Comparison of ENCODE assay signal across 17 cellular contexts in the genomic region with DNA sequence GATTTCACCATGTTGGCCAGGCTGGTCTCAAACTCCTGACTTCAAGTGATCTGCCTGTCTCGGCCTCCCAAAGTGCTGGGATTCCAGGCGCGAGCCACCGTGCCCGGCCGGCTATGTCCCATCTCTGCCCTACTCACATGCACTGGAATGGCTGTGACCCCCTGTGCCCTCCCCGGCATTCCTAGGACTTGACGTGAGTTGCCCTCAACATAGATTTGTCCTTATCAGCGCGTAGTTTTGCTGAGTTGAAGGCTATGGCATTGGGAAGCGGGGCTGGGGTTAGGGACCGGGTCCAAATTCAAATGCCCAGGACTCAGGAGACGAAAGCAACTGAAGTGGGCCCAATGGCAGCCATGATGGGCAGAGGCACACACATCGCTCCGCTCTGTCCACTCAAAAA. TPM values are rescaled to one million over a fixed set of nuclear protein-coding genes. Genes with fewer than 3 reads are reported as not detected.
DNase-seq lines count a peak whose midpoint lies in the region; ATAC-seq and TF ChIP-seq lines count a peak whose summit lies in the region.
"Had no signal": no experiment of that assay in that cellular context is flagged by ENCODE, and none has a peak within 500 bp of the region (broad histone marks: within the 10 kb centered on the region; RNA-seq: fewer than 3 reads in every experiment).

No MANE protein-coding gene starts in this region.

- no peaks in the 10 kb centered on the region for H3K9me3 ChIP-seq in BLaER1

- H3K27me3 Mint-ChIP-seq in activated naive CD4-positive, alpha-beta T cell treated with anti-CD3 and anti-CD28 coated beads for 36 hours (ENCODE audit: low read depth) = no peaks in the 10 kb centered on the region
- H3K27me3 Mint-ChIP-seq in activated naive CD4-positive, alpha-beta T cell treated with anti-CD3 and anti-CD28 coated beads, Interleukin-2, amount 10 ng/mL, durations not matched to agents 7 days and 5 days = no peaks in the 10 kb centered on the region
- no peaks in the 10 kb centered on the region for H3K27me3 Mint-ChIP-seq in neural crest cell (ENCODE audit: low read depth)
- H3K27me3 Mint-ChIP-seq in activated CD8-positive, alpha-beta T cell treated with anti-CD3 and anti-CD28 coated beads, Interleukin-2, amount 10 ng/mL, durations not matched to agents 7 days and 5 days (ENCODE audit: low read depth) = no peaks in the 10 kb centered on the region

- TF ChIP-seq CTCF in RWPE1 (conservative IDR thresholded peaks at IDR 0.05; ENCODE audit: low read depth) = no peak
- TF ChIP-seq CTCF in neural crest cell (conservative IDR thresholded peaks at IDR 0.05) = no peak

- H3K4me1 Mint-ChIP-seq in activated naive CD4-positive, alpha-beta T cell treated with anti-CD3 and anti-CD28 coated beads for 36 hours (ENCODE audit: low read depth) = peaks cover 27% of the 10 kb centered on the region
- H3K4me1 Mint-ChIP-seq in activated naive CD4-positive, alpha-beta T cell treated with anti-CD3 and anti-CD28 coated beads, Interleukin-2, amount 10 ng/mL, durations not matched to agents 7 days and 5 days = peaks cover 34% of the 10 kb centered on the region
- H3K4me1 Mint-ChIP-seq in neural crest cell = peaks cover 1% of the 10 kb centered on the region
- H3K4me1 Mint-ChIP-seq in activated CD8-positive, alpha-beta T cell treated with anti-CD3 and anti-CD28 coated beads, Interleukin-2, amount 10 ng/mL, durations not matched to agents 7 days and 5 days (ENCODE audit: low read depth) = peaks cover 37% of the 10 kb centered on the region

- H3K27ac ChIP-seq in BLaER1 = 0 out of 2 replicates have a peak overlapping the region, but pooled peaks have one; percentile 82
- H3K27ac ChIP-seq in RWPE1 = peak overlapping the region; percentile 31

- H4K20me1 ChIP-seq in BLaER1 = peaks cover 7% of the 10 kb centered on the region; the same call in 1 of the 2 replicates

- H3K27me3 ChIP-seq in BLaER1 = no peaks in the 10 kb centered on the region

- no peak overlapping the region for H3K4me3 ChIP-seq in BLaER1

- CTCF ChIA-PET in activated naive CD4-positive, alpha-beta T cell treated with anti-CD3 and anti-CD28 coated beads for 36 hours (lab: Charles Lee) = interaction anchor here (1.2 kb wide), 1 partner anchor 11 kb away, joined by 5 read pairs; no protein-coding TSS in a partner anchor
- CTCF ChIA-PET in activated naive CD4-positive, alpha-beta T cell treated with anti-CD3 and anti-CD28 coated beads, Interleukin-2, amount 10 ng/mL, durations not matched to agents 7 days and 5 days (lab: Charles Lee) = interaction anchor here (1.3 kb wide), 1 partner anchor 12 kb away, joined by 5 read pairs; no protein-coding TSS in a partner anchor
- CTCF ChIA-PET in RWPE1 (lab: Yijun Ruan, JAX) = no interaction called here
- CTCF ChIA-PET in activated CD8-positive, alpha-beta T cell treated with anti-CD3 and anti-CD28 coated beads, Interleukin-2, amount 10 ng/mL, durations not matched to agents 7 days and 5 days (lab: Charles Lee) = no interaction called here

- POLR2A ChIA-PET in RWPE1 (lab: Yijun Ruan, JAX; ENCODE audit: low non-redundant PET) = no interaction called here
- POLR2A ChIA-PET in activated CD8-positive, alpha-beta T cell treated with anti-CD3 and anti-CD28 coated beads, Interleukin-2, amount 10 ng/mL, durations not matched to agents 7 days and 5 days (lab: Charles Lee) = interaction anchor here (0.6 kb wide), 1 partner anchor 18 kb away, joined by 4 read pairs; no protein-coding TSS in a partner anchor

- peak overlapping the region; percentile 53 for H3K27ac Mint-ChIP-seq in activated naive CD4-positive, alpha-beta T cell treated with anti-CD3 and anti-CD28 coated beads for 36 hours
- no peak overlapping the region for H3K27ac Mint-ChIP-seq in activated naive CD4-positive, alpha-beta T cell treated with anti-CD3 and anti-CD28 coated beads, Interleukin-2, amount 10 ng/mL, durations not matched to agents 7 days and 5 days
- H3K27ac Mint-ChIP-seq in neural crest cell (ENCODE audit: unreplicated experiment) = peak overlapping the region; percentile 27
- no peak overlapping the region for H3K27ac Mint-ChIP-seq in activated CD8-positive, alpha-beta T cell treated with anti-CD3 and anti-CD28 coated beads, Interleukin-2, amount 10 ng/mL, durations not matched to agents 7 days and 5 days
- H3K27ac Mint-ChIP-seq: HFFc6 had no signal

- H3K4me1 ChIP-seq in BLaER1 = peaks cover 75% of the 10 kb centered on the region

- peak overlapping the region; percentile 45 for H3K9ac ChIP-seq in BLaER1

- intact Hi-C loops in activated naive CD4-positive, alpha-beta T cell treated with anti-CD3 and anti-CD28 coated beads for 36 hours (cut with micrococcal nuclease) = no loop called here

- no peaks in the 10 kb centered on the region for H3K9me3 Mint-ChIP-seq in activated naive CD4-positive, alpha-beta T cell treated with anti-CD3 and anti-CD28 coated beads for 36 hours
- H3K9me3 Mint-ChIP-seq in activated naive CD4-positive, alpha-beta T cell treated with anti-CD3 and anti-CD28 coated beads, Interleukin-2, amount 10 ng/mL, durations not matched to agents 7 days and 5 days = no peaks in the 10 kb centered on the region
- no peaks in the 10 kb centered on the region for H3K9me3 Mint-ChIP-seq in neural crest cell
- H3K9me3 Mint-ChIP-seq in activated CD8-positive, alpha-beta T cell treated with anti-CD3 and anti-CD28 coated beads, Interleukin-2, amount 10 ng/mL, durations not matched to agents 7 days and 5 days (ENCODE audit: insufficient read depth) = no peaks in the 10 kb centered on the region
- H3K9me3 Mint-ChIP-seq: HFFc6 had no signal

- H3K36me3 ChIP-seq in BLaER1 = peaks cover 69% of the 10 kb centered on the region

- H3K36me3 Mint-ChIP-seq in activated naive CD4-positive, alpha-beta T cell treated with anti-CD3 and anti-CD28 coated beads for 36 hours (ENCODE audit: low read depth) = peaks cover 17% of the 10 kb centered on the region
- peaks cover 43% of the 10 kb centered on the region for H3K36me3 Mint-ChIP-seq in activated naive CD4-positive, alpha-beta T cell treated with anti-CD3 and anti-CD28 coated beads, Interleukin-2, amount 10 ng/mL, durations not matched to agents 7 days and 5 days
- no peaks in the 10 kb centered on the region for H3K36me3 Mint-ChIP-seq in neural crest cell (ENCODE audit: low read depth)
- peaks cover 60% of the 10 kb centered on the region for H3K36me3 Mint-ChIP-seq in activated CD8-positive, alpha-beta T cell treated with anti-CD3 and anti-CD28 coated beads, Interleukin-2, amount 10 ng/mL, durations not matched to agents 7 days and 5 days (ENCODE audit: low read depth)

- no peak for DNase-seq in activated naive CD4-positive, alpha-beta T cell treated with anti-CD3 and anti-CD28 coated beads for 36 hours
- no peak for DNase-seq in activated naive CD4-positive, alpha-beta T cell treated with anti-CD3 and anti-CD28 coated beads, Interleukin-2, amount 10 ng/mL, durations not matched to agents 7 days and 5 days
- no peak for DNase-seq in RWPE1 (ENCODE audit: low spot score)
- DNase-seq in neural crest cell (ENCODE audit: low read depth, low spot score) = no peak
- no peak for DNase-seq in activated CD4-positive, alpha-beta T cell treated with anti-CD3 and anti-CD28 coated beads for 48 hours
- DNase-seq in activated CD8-positive, alpha-beta T cell treated with anti-CD3 and anti-CD28 coated beads, Interleukin-2, amount 10 ng/mL, durations not matched to agents 7 days and 5 days = no peak
- DNase-seq: C1 segment of cervical spinal cord, COR-L47, GF-D8, HFFc6, NCI-H1048, NCI-H1436 treated with DMSO at 0.1 percent for 48 hours, NCI-H2081, NCI-H748 treated with DMSO at 0.1 percent for 48 hours, OCI-M1 had no signal

- peak overlapping the region; percentile 91 for H3K4me2 ChIP-seq in BLaER1

- no peak for ATAC-seq in activated CD8-positive, alpha-beta T cell treated with anti-CD3 and anti-CD28 coated beads, Interleukin-2, amount 10 ng/mL, durations not matched to agents 7 days and 5 days

- H3K4me3 Mint-ChIP-seq in activated naive CD4-positive, alpha-beta T cell treated with anti-CD3 and anti-CD28 coated beads for 36 hours = no peak overlapping the region
- no peak overlapping the region for H3K4me3 Mint-ChIP-seq in activated naive CD4-positive, alpha-beta T cell treated with anti-CD3 and anti-CD28 coated beads, Interleukin-2, amount 10 ng/mL, durations not matched to agents 7 days and 5 days
- H3K4me3 Mint-ChIP-seq in neural crest cell = no peak overlapping the region
- H3K4me3 Mint-ChIP-seq in activated CD8-positive, alpha-beta T cell treated with anti-CD3 and anti-CD28 coated beads, Interleukin-2, amount 10 ng/mL, durations not matched to agents 7 days and 5 days = no peak overlapping the region
- H3K4me3 Mint-ChIP-seq: HFFc6 had no signal

RNA-seq across cellular contexts. Expression of gene UNC13D, which starts 5.8 kb away (rescaled TPM):
- 10 to 100 TPM; 98.5 to 99.1 TPM for total RNA-seq in activated naive CD4-positive, alpha-beta T cell treated with anti-CD3 and anti-CD28 coated beads for 36 hours
- total RNA-seq in neural crest cell = 1.1 and 3.1 TPM in 2 replicates
- 100 to 1,000 TPM; 234 to 249 TPM for total RNA-seq in activated CD8-positive, alpha-beta T cell treated with anti-CD3 and anti-CD28 coated beads, Interleukin-2, amount 10 ng/mL, durations not matched to agents 7 days and 5 days
- total RNA-seq: RPMI7951 had no signal

RNA-seq across cellular contexts. Expression of gene WBP2, which starts 16.7 kb away (rescaled TPM):
- 10 to 100 TPM; 65.0 to 68.7 TPM for total RNA-seq in activated naive CD4-positive, alpha-beta T cell treated with anti-CD3 and anti-CD28 coated beads for 36 hours
- total RNA-seq in neural crest cell = 49.3 and 53.3 TPM in 2 replicates
- total RNA-seq in activated CD8-positive, alpha-beta T cell treated with anti-CD3 and anti-CD28 coated beads, Interleukin-2, amount 10 ng/mL, durations not matched to agents 7 days and 5 days = 10 to 100 TPM; 64.3 to 68.6 TPM

RNA-seq across cellular contexts. Expression of gene TRIM47, which starts 40.0 kb away (rescaled TPM):
- 1 to 10 TPM; 8.1 to 9.6 TPM for total RNA-seq in activated naive CD4-positive, alpha-beta T cell treated with anti-CD3 and anti-CD28 coated beads for 36 hours
- 0.91 and 1.9 TPM in 2 replicates for total RNA-seq in neural crest cell
- 10 to 100 TPM; 31.4 to 36.8 TPM for total RNA-seq in activated CD8-positive, alpha-beta T cell treated with anti-CD3 and anti-CD28 coated beads, Interleukin-2, amount 10 ng/mL, durations not matched to agents 7 days and 5 days

RNA-seq across cellular contexts. Expression of gene UNK, which starts 53.8 kb away (rescaled TPM):
- 10 to 100 TPM; 19.1 to 21.4 TPM for total RNA-seq in activated naive CD4-positive, alpha-beta T cell treated with anti-CD3 and anti-CD28 coated beads for 36 hours
- 49.3 and 49.4 TPM in 2 replicates for total RNA-seq in neural crest cell
- 10 to 100 TPM; 30.2 to 31.0 TPM for total RNA-seq in activated CD8-positive, alpha-beta T cell treated with anti-CD3 and anti-CD28 coated beads, Interleukin-2, amount 10 ng/mL, durations not matched to agents 7 days and 5 days

RNA-seq across cellular contexts. Expression of gene TRIM65, which starts 58.3 kb away (rescaled TPM):
- total RNA-seq in activated naive CD4-positive, alpha-beta T cell treated with anti-CD3 and anti-CD28 coated beads for 36 hours = 10 to 100 TPM; 24.5 to 25.5 TPM
- 23.3 and 27.4 TPM in 2 replicates for total RNA-seq in neural crest cell
- 10 to 100 TPM; 35.8 to 37.3 TPM for total RNA-seq in activated CD8-positive, alpha-beta T cell treated with anti-CD3 and anti-CD28 coated beads, Interleukin-2, amount 10 ng/mL, durations not matched to agents 7 days and 5 days

Comparison
In these comparisons a context has a peak if more than half of its experiments do, and no peak if none do; other contexts are left out.
1. H3K27ac Mint-ChIP-seq: peak in activated naive CD4-positive, alpha-beta T cell treated with anti-CD3 and anti-CD28 coated beads for 36 hours (single experiment) and neural crest cell (single experiment); none in activated naive CD4-positive, alpha-beta T cell treated with anti-CD3 and anti-CD28 coated beads, Interleukin-2, amount 10 ng/mL, durations not matched to agents 7 days and 5 days (single experiment) and activated CD8-positive, alpha-beta T cell treated with anti-CD3 and anti-CD28 coated beads, Interleukin-2, amount 10 ng/mL, durations not matched to agents 7 days and 5 days (single experiment).
2. RNA of gene UNC13D, which starts 5.8 kb away (total RNA-seq): 234 to 249 TPM in activated CD8-positive, alpha-beta T cell treated with anti-CD3 and anti-CD28 coated beads, Interleukin-2, amount 10 ng/mL, durations not matched to agents 7 days and 5 days and 98.5 to 99.1 TPM in activated naive CD4-positive, alpha-beta T cell treated with anti-CD3 and anti-CD28 coated beads for 36 hours; 1.1 to 3.1 TPM in neural crest cell; every median in the first group is over 10 times any median in the second.
3. CTCF ChIA-PET loops: an anchor here in activated naive CD4-positive, alpha-beta T cell treated with anti-CD3 and anti-CD28 coated beads for 36 hours (1.2 kb wide) and activated naive CD4-positive, alpha-beta T cell treated with anti-CD3 and anti-CD28 coated beads, Interleukin-2, amount 10 ng/mL, durations not matched to agents 7 days and 5 days (1.3 kb wide); none called in RWPE1 and activated CD8-positive, alpha-beta T cell treated with anti-CD3 and anti-CD28 coated beads, Interleukin-2, amount 10 ng/mL, durations not matched to agents 7 days and 5 days.